ENCODE assay signal across 6 cellular contexts in the genomic region with DNA sequence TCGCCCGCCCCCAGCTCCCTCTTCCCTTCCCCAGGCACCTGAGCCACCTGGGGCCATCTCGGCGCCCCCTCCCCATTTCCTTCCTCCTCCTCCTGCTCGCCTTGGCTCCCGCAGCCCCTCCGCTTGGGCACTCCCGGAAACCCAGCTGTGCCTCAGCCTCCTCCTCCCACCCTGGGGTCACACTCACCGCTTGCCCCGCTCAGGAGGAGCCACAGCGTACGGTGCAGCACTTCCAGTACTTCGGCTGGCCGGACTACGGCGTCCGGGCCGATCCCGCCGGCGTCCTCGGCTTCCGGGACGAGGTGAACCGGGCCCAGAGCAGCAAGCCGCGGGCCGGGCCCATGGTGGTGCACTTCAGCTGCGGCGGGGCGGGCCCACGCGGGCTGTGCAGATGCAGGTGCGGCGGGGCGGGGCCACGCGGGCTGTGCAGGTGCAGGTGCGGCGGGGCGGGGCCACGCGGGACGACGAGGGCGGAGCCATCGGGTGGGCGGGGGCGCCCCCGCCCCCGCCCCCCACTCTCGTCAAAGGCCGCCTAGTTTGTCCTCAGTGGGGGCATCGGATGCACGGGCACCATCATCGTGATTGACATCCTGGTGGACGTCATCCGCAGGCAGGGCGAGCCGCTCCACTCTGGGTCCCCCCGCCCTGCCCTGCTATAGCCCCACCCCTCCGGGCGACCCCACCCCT. TPM values are rescaled to one million over a fixed set of nuclear protein-coding genes. Genes with fewer than 3 reads are reported as not detected.
DNase-seq lines count a peak whose midpoint lies in the region; ATAC-seq, FAIRE-seq and TF ChIP-seq lines count a peak whose summit lies in the region.

No MANE protein-coding gene starts in this region.

- ATAC-seq in sciatic nerve, result no peak

- H3K4me3 ChIP-seq in H7 (ENCODE audit: insufficient read depth, low read depth, low read length) (peak overlapping the region; percentile 80), esophagus (ENCODE audit: low read depth in 1 of 2, low read length in 2 of 2) (peak overlapping the region; percentile 41 to 54), tibial artery (peak overlapping the region; percentile 41 to 52)

- no peak for FAIRE-seq in frontal cortex (lab: Jason Lieb, UNC)

- peak overlapping the region; percentile 86 to 92 for H3K27ac ChIP-seq in esophagus (ENCODE audit: low read depth in 2 of 2, low read length in 1 of 2)
- H3K27ac ChIP-seq in tibial artery, result no peak overlapping the region

- H3K4me1 ChIP-seq in esophagus (ENCODE audit: control insufficient read depth in 2 of 2, insufficient read depth in 2 of 2, low read length in 1 of 2) (peaks cover 9 to 17% of the 10 kb centered on the region in 2 donors), tibial artery (peaks cover 0 to 50% (median 22%) of the 10 kb centered on the region in 4 donors)

- intact Hi-C loops in tibial artery (cut with DNase I; ENCODE audit: low total_unique reads) (no loop called here), sciatic nerve (cut with DNase I) (no loop called here)

- H3K27me3 ChIP-seq in H7 (ENCODE audit: control insufficient read depth, insufficient read depth, low read length) (peaks cover 27% of the 10 kb centered on the region), esophagus (ENCODE audit: control insufficient read depth in 1 of 2, insufficient read depth in 2 of 2, low read length in 2 of 2) (no peaks in the 10 kb centered on the region), tibial artery (peaks cover 3 to 90% of the 10 kb centered on the region in 2 donors)

- H3K9me3 ChIP-seq in esophagus (ENCODE audit: control insufficient read depth in 2 of 2, insufficient read depth in 1 of 2, low read depth in 1 of 2, low read length in 1 of 2), result peaks cover 0 to 5% of the 10 kb centered on the region in 2 donors
- no peaks in the 10 kb centered on the region for H3K9me3 ChIP-seq in tibial artery

- H3K36me3 ChIP-seq in H7 (replicated peaks; ENCODE audit: control insufficient read depth, insufficient read depth, low read length) (no peaks in the 10 kb centered on the region), esophagus (ENCODE audit: control insufficient read depth in 2 of 2, insufficient read depth in 2 of 2, low read length in 1 of 2) (peaks cover 0 to 13% of the 10 kb centered on the region in 2 donors), tibial artery (no peaks in the 10 kb centered on the region)

- 2 to 3% methylated on average over 51 to 63 of the region's 63 CpGs for WGBS in esophagus, 2 donors

- DNase-seq in H7, result no peak
- DNase-seq in T follicular helper cell (ENCODE audit: low read depth), result peak; percentile 54
- DNase-seq in tibial artery, result no peak
- no peak for DNase-seq in sciatic nerve (ENCODE audit: low spot score)
- no peak for DNase-seq in frontal cortex (ENCODE audit: low spot score in 2 of 2)

- no peak for TF ChIP-seq CTCF in tibial artery (IDR thresholded peaks at IDR 0.05)

RNA-seq across cellular contexts. Expression of gene RNF223, which starts 5.6 kb away (rescaled TPM):
- not detected in 2 replicates for total RNA-seq in H7 (2014; rRNA removed; shearing (Covaris generic))
- 10 to 100 TPM; 28.2 to 44.2 TPM for polyA plus RNA-seq in esophagus
- not detected for total RNA-seq in sciatic nerve
- total RNA-seq in frontal cortex, result not detected

RNA-seq across cellular contexts. Expression of gene C1orf159, which starts 47.4 kb away (rescaled TPM):
- total RNA-seq in H7 (2014; rRNA removed; shearing (Covaris generic)), result 29.3 and 32.0 TPM in 2 replicates
- 10 to 100 TPM; 13.0 to 27.5 TPM for polyA plus RNA-seq in esophagus
- total RNA-seq in sciatic nerve (12.0 TPM), frontal cortex (6.1 TPM)

RNA-seq across cellular contexts. Expression of gene AGRN, which starts 48.6 kb away (rescaled TPM):
- total RNA-seq in H7 (2014; rRNA removed; shearing (Covaris generic)), result 126 and 130 TPM in 2 replicates
- 10 to 100 TPM; 17.0 to 40.6 TPM for polyA plus RNA-seq in esophagus
- total RNA-seq in sciatic nerve (22.0 TPM), frontal cortex (51.8 TPM)

RNA-seq across cellular contexts. Expression of gene ISG15, which starts 55.2 kb away (rescaled TPM):
- 110 and 124 TPM in 2 replicates for total RNA-seq in H7 (2014; rRNA removed; shearing (Covaris generic))
- 10 to 100 TPM; 17.8 to 40.7 TPM for polyA plus RNA-seq in esophagus
- total RNA-seq in sciatic nerve, result 18.8 TPM
- total RNA-seq in frontal cortex, result 11.0 TPM

Comparison
In these comparisons a context has a peak if more than half of its experiments do, and no peak if none do; other contexts are left out.
1. H3K27ac ChIP-seq: peak in esophagus (2 of 2); none in tibial artery (0 of 2).
2. Peak in every context shown above with its lines, with median percentiles within 50 percentile points of each other: H3K4me3 ChIP-seq.